12 cellular contexts compared by ENCODE assay signal in genomic region chr4:140790171-140790570, GRCh38. TPM values are rescaled to one million over a fixed set of nuclear protein-coding genes. Genes with fewer than 3 reads are reported as not detected.
A peak's percentile ranks its signal among the peaks of the same experiment; 100 is the strongest.
DNase-seq lines count a peak whose midpoint lies in the region; ATAC-seq and TF ChIP-seq lines count a peak whose summit lies in the region.
"Had no signal": no experiment of that assay in that cellular context is flagged by ENCODE, and none has a peak within 500 bp of the region (broad histone marks: within the 10 kb centered on the region; RNA-seq: fewer than 3 reads in every experiment).

No MANE protein-coding gene starts in this region.

- peak overlapping the region; percentile 82 for H3K4me2 ChIP-seq in OCI-LY3 (ENCODE audit: low read length)

- peaks cover 6% of the 10 kb centered on the region for H3K4me1 Mint-ChIP-seq in WTC11

- H3K4me3 Mint-ChIP-seq in WTC11, result no peak overlapping the region
- H3K4me3 Mint-ChIP-seq: endodermal cell had no signal

- H3K36me3 ChIP-seq in OCI-LY3 (replicated peaks; ENCODE audit: low read depth, low read length) (peaks cover 5% of the 10 kb centered on the region), muscle layer of duodenum (ENCODE audit: control insufficient read depth in 1 of 2, insufficient read depth in 2 of 2, low read length in 2 of 2) (no peaks in the 10 kb centered on the region)

- H3K9ac ChIP-seq in OCI-LY3 (ENCODE audit: low read length), result peak overlapping the region; percentile 48

- H3K79me2 ChIP-seq in OCI-LY3 (ENCODE audit: low read length), result no peaks in the 10 kb centered on the region

- CTCF ChIA-PET in WTC11 (lab: Charles Lee), result no interaction called here

- peaks cover 2% of the 10 kb centered on the region for H3K27me3 Mint-ChIP-seq in WTC11 (ENCODE audit: low read depth)

- H3K4me3 ChIP-seq in OCI-LY3 (ENCODE audit: low read length) (peak overlapping the region; percentile 60), muscle layer of duodenum (ENCODE audit: low read depth in 1 of 2, low read length in 2 of 2) (no peak overlapping the region)

- peaks cover 7% of the 10 kb centered on the region for H3K9me3 ChIP-seq in OCI-LY3 (ENCODE audit: insufficient read depth, low read length)
- peaks cover 2 to 3% of the 10 kb centered on the region in 2 donors for H3K9me3 ChIP-seq in muscle layer of duodenum (ENCODE audit: control insufficient read depth in 1 of 2, low read length in 2 of 2)

- no peak overlapping the region for H3K27ac Mint-ChIP-seq in WTC11
- H3K27ac Mint-ChIP-seq: endodermal cell had no signal

- peaks cover 16% of the 10 kb centered on the region for H3K36me3 Mint-ChIP-seq in WTC11

- peaks cover 11% of the 10 kb centered on the region for H4K20me1 ChIP-seq in OCI-LY3 (ENCODE audit: insufficient read depth, low read length)

- H3K4me1 ChIP-seq in OCI-LY3 (ENCODE audit: low read length), result peaks cover 33% of the 10 kb centered on the region
- no peaks in the 10 kb centered on the region for H3K4me1 ChIP-seq in muscle layer of duodenum (ENCODE audit: control insufficient read depth in 1 of 2, insufficient read depth in 2 of 2, low read length in 2 of 2)

- DNase-seq in WTC11 (ENCODE audit: low spot score), result no peak
- no peak for DNase-seq in NCI-H2081 treated with DMSO at 0.1 percent for 48 hours (lab: John Stamatoyannopoulos, UW)
- DNase-seq: activated CD4-positive, CD25-positive, alpha-beta regulatory T cell; endodermal cell; NCI-H1048 had no signal

- H2AFZ ChIP-seq in OCI-LY3 (ENCODE audit: low read depth, low read length), result no peak overlapping the region

- H3K27me3 ChIP-seq in OCI-LY3 (ENCODE audit: low read depth, low read length) (peaks cover 52% of the 10 kb centered on the region), muscle layer of duodenum (ENCODE audit: low read depth, low read length) (no peaks in the 10 kb centered on the region)

- H3K9me3 Mint-ChIP-seq in WTC11, result peaks cover 27% of the 10 kb centered on the region

- TF ChIP-seq CTCF in OCI-LY3 (IDR thresholded peaks at IDR 0.05; ENCODE audit: low read depth, low read length), result 0 out of 2 replicates have a peak, but pooled peaks have one; percentile 6
- no peak for TF ChIP-seq CTCF in WTC11 (IDR thresholded peaks at IDR 0.05)

- H3K27ac ChIP-seq in OCI-LY3 (ENCODE audit: low read length) (peak overlapping the region; percentile 78), muscle layer of duodenum (ENCODE audit: low read length) (peak overlapping the region; percentile 41)

- ATAC-seq in GM18867 (IDR thresholded peaks at IDR 0.05; ENCODE audit: unreplicated experiment) (peak; percentile 29), HG02623 (IDR thresholded peaks at IDR 0.05; ENCODE audit: unreplicated experiment) (peak; percentile 9), WTC11 (no peak), esophagus mucosa (no peak), HG02798 (IDR thresholded peaks at IDR 0.05; ENCODE audit: poor library complexity, unreplicated experiment) (no peak)
- ATAC-seq: Panc1 had no signal

- POLR2A ChIA-PET in WTC11 (lab: Charles Lee), result no interaction called here

TF ChIP-seq in WTC11, 78 proteins besides CTCF, POLR2A, EP300 and RAD21:
- TF ChIP-seq, protein P1, sequence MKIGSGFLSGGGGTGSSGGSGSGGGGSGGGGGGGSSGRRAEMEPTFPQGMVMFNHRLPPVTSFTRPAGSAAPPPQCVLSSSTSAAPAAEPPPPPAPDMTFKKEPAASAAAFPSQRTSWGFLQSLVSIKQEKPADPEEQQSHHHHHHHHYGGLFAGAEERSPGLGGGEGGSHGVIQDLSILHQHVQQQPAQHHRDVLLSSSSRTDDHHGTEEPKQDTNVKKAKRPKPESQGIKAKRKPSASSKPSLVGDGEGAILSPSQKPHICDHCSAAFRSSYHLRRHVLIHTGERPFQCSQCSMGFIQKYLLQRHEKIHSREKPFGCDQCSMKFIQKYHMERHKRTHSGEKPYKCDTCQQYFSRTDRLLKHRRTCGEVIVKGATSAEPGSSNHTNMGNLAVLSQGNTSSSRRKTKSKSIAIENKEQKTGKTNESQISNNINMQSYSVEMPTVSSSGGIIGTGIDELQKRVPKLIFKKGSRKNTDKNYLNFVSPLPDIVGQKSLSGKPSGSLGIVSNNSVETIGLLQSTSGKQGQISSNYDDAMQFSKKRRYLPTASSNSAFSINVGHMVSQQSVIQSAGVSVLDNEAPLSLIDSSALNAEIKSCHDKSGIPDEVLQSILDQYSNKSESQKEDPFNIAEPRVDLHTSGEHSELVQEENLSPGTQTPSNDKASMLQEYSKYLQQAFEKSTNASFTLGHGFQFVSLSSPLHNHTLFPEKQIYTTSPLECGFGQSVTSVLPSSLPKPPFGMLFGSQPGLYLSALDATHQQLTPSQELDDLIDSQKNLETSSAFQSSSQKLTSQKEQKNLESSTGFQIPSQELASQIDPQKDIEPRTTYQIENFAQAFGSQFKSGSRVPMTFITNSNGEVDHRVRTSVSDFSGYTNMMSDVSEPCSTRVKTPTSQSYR (CRISPR knock-in tag; IDR thresholded peaks at IDR 0.05), result no peak
- TF ChIP-seq, protein P2, sequence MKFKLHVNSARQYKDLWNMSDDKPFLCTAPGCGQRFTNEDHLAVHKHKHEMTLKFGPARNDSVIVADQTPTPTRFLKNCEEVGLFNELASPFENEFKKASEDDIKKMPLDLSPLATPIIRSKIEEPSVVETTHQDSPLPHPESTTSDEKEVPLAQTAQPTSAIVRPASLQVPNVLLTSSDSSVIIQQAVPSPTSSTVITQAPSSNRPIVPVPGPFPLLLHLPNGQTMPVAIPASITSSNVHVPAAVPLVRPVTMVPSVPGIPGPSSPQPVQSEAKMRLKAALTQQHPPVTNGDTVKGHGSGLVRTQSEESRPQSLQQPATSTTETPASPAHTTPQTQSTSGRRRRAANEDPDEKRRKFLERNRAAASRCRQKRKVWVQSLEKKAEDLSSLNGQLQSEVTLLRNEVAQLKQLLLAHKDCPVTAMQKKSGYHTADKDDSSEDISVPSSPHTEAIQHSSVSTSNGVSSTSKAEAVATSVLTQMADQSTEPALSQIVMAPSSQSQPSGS (CRISPR knock-in tag; IDR thresholded peaks at IDR 0.05; ENCODE audit: borderline replicate concordance, low read depth), result no peak
- TF ChIP-seq FOXP1 (CRISPR knock-in tag; IDR thresholded peaks at IDR 0.05; ENCODE audit: borderline replicate concordance) (no peak), ESRRA (CRISPR knock-in tag; IDR thresholded peaks at IDR 0.05; ENCODE audit: borderline replicate concordance) (no peak), ATF3 (CRISPR knock-in tag; conservative IDR thresholded peaks at IDR 0.05) (no peak), NR2C2 (CRISPR knock-in tag; IDR thresholded peaks at IDR 0.05) (no peak)
- TF ChIP-seq, protein P3, sequence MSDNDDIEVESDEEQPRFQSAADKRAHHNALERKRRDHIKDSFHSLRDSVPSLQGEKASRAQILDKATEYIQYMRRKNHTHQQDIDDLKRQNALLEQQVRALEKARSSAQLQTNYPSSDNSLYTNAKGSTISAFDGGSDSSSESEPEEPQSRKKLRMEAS (CRISPR knock-in tag; IDR thresholded peaks at IDR 0.05), result no peak

RNA-seq across cellular contexts. Expression of gene TBC1D9, which starts 34.0 kb away (rescaled TPM):
- total RNA-seq in WTC11 (2021), result 0.57 to 0.73 TPM (median 0.70 TPM) in 3 replicates
- total RNA-seq in esophagus mucosa, result 11.5 TPM

Comparison
In these comparisons a context has a peak if more than half of its experiments do, and no peak if none do; other contexts are left out.
1. ATAC-seq: peak in GM18867 (single experiment) and HG02623 (single experiment); none in WTC11 (single experiment), esophagus mucosa (single experiment) and HG02798 (single experiment).